1 cellular context compared by ENCODE assay signal in genomic region chr4:25180524-25181131, GRCh38.
TF ChIP-seq lines count a peak whose summit lies in the region.

No MANE protein-coding gene starts in this region.

TF ChIP-seq in GM23338, 12 proteins besides CTCF, POLR2A, EP300 and RAD21 (continued from another document):
- TF ChIP-seq REST (IDR thresholded peaks at IDR 0.05; ENCODE audit: unreplicated experiment) (no peak), CREB1 (CRISPR knock-in tag; IDR thresholded peaks at IDR 0.05; ENCODE audit: low read depth) (no peak), JUNB (IDR thresholded peaks at IDR 0.05; ENCODE audit: unreplicated experiment) (no peak), EZH2phosphoT487 (IDR thresholded peaks at IDR 0.05; ENCODE audit: unreplicated experiment) (no peak), EZH2 (IDR thresholded peaks at IDR 0.05; ENCODE audit: low read depth, unreplicated experiment) (no peak), ZNF114 (CRISPR knock-in tag; IDR thresholded peaks at IDR 0.05) (no peak), ZNF331 (CRISPR knock-in tag; IDR thresholded peaks at IDR 0.05; ENCODE audit: low read depth) (no peak), POLR2AphosphoS5 (IDR thresholded peaks at IDR 0.05; ENCODE audit: low read depth) (no peak), STAT1 (IDR thresholded peaks at IDR 0.05; ENCODE audit: unreplicated experiment) (no peak)
TF ChIP-seq in GM23338: peak in this region for 0.
